Comparison of ENCODE assay signal across 1 cellular context in genomic region chr15:66960519-66960918, GRCh38.
TF ChIP-seq lines count a peak whose summit lies in the region.

No MANE protein-coding gene starts in this region.

TF ChIP-seq in K562, 482 proteins besides CTCF, POLR2A, EP300 and RAD21 (continued from another document):
- TF ChIP-seq ZNF609 (CRISPR knock-in tag; IDR thresholded peaks at IDR 0.05; ENCODE audit: borderline replicate concordance): no peak
- TF ChIP-seq TSC22D4 (tag; IDR thresholded peaks at IDR 0.05): no peak
- TF ChIP-seq BCOR (IDR thresholded peaks at IDR 0.05): peak; percentile 83
- TF ChIP-seq RNF2 (IDR thresholded peaks at IDR 0.05): no peak
